Comparison of ENCODE assay signal across 19 cellular contexts in genomic region chr9:975740-976257, GRCh38. TPM values are rescaled to one million over a fixed set of nuclear protein-coding genes. Genes with fewer than 3 reads are reported as not detected.
A peak's percentile ranks its signal among the peaks of the same experiment; 100 is the strongest.
DNase-seq lines count a peak whose midpoint lies in the region; ATAC-seq and TF ChIP-seq lines count a peak whose summit lies in the region.
"Had no signal": no experiment of that assay in that cellular context is flagged by ENCODE, and none has a peak within 500 bp of the region (broad histone marks: within the 10 kb centered on the region; RNA-seq: fewer than 3 reads in every experiment).

No MANE protein-coding gene starts in this region.

- WGBS in psoas muscle, 3 donors = 34 to 46% (median 38%) methylated on average over 23 of the region's 23 CpGs

- peaks cover 3% of the 10 kb centered on the region for H3K4me1 Mint-ChIP-seq in activated CD4-positive, alpha-beta T cell treated with anti-CD3 and anti-CD28 coated beads, Interleukin-2, amount 10 ng/mL, durations not matched to agents 24 days and 14 days
- H3K4me1 Mint-ChIP-seq in effector memory CD8-positive, alpha-beta T cell (ENCODE audit: low read depth in 2 of 2) = peaks cover 0 to 7% of the 10 kb centered on the region in 2 donors
- peaks cover 11 to 39% (median 29%) of the 10 kb centered on the region in 7 donors for H3K4me1 Mint-ChIP-seq in naive thymus-derived CD4-positive, alpha-beta T cell

- no peak for DNase-seq in activated CD4-positive, alpha-beta T cell treated with anti-CD3 and anti-CD28 coated beads, Interleukin-2, amount 10 ng/mL, durations not matched to agents 24 days and 14 days
- no peak for DNase-seq in activated CD4-positive, alpha-beta T cell treated with anti-CD3 and anti-CD28 coated beads, Interleukin-2, amount 50 U/mL, for 1 hour
- no peak for DNase-seq in WERI-Rb-1
- no peak for DNase-seq in psoas muscle
- no peak for DNase-seq in effector memory CD8-positive, alpha-beta T cell
- DNase-seq in naive thymus-derived CD4-positive, alpha-beta T cell = no peak
- no peak for DNase-seq in stimulated activated CD4-positive, alpha-beta T cell treated with anti-CD3 and anti-CD28 coated beads, Interleukin-1b, Interleukin-23, amount 100 ng/mL, for 48 hours
- DNase-seq: activated B cell treated with CpG ODN at 0.5 μM for 24 hours; activated T-cell treated with anti-CD3 and anti-CD28 coated beads, Interleukin-2, amount 50 U/mL, for 1 hour; body of pancreas; CD4-positive, CD25-positive, alpha-beta regulatory T cell; effector memory CD4-positive, alpha-beta T cell; EL; foreskin melanocyte; NCI-H345 had no signal

- peaks cover 6% of the 10 kb centered on the region for H3K9me3 Mint-ChIP-seq in activated CD4-positive, alpha-beta T cell treated with anti-CD3 and anti-CD28 coated beads, Interleukin-2, amount 10 ng/mL, durations not matched to agents 24 days and 14 days
- H3K9me3 Mint-ChIP-seq in effector memory CD8-positive, alpha-beta T cell = no peaks in the 10 kb centered on the region
- peaks cover 0 to 6% (median 0%) of the 10 kb centered on the region in 11 donors for H3K9me3 Mint-ChIP-seq in naive thymus-derived CD4-positive, alpha-beta T cell
- H3K9me3 Mint-ChIP-seq: activated B cell treated with CpG ODN at 0.5 μM for 24 hours had no signal

- H3K36me3 Mint-ChIP-seq in activated CD4-positive, alpha-beta T cell treated with anti-CD3 and anti-CD28 coated beads, Interleukin-2, amount 10 ng/mL, durations not matched to agents 24 days and 14 days (ENCODE audit: low read depth) = no peaks in the 10 kb centered on the region
- peaks cover 3% of the 10 kb centered on the region for H3K36me3 Mint-ChIP-seq in effector memory CD8-positive, alpha-beta T cell (ENCODE audit: insufficient read depth)
- H3K36me3 Mint-ChIP-seq in naive thymus-derived CD4-positive, alpha-beta T cell = peaks cover 0 to 2% (median 0%) of the 10 kb centered on the region in 5 donors
- H3K36me3 Mint-ChIP-seq: CD4-positive, CD25-positive, alpha-beta regulatory T cell had no signal

- no peak for ATAC-seq in psoas muscle
- ATAC-seq in effector memory CD8-positive, alpha-beta T cell (replicated peaks) = no peak
- no peak for ATAC-seq in naive thymus-derived CD4-positive, alpha-beta T cell
- ATAC-seq: body of pancreas, sciatic nerve had no signal

- H3K9me3 ChIP-seq in WERI-Rb-1 (ENCODE audit: severe bottlenecking) (peaks cover 5% of the 10 kb centered on the region), psoas muscle (no peaks in the 10 kb centered on the region)
- no peaks in the 10 kb centered on the region for H3K9me3 ChIP-seq in naive thymus-derived CD4-positive, alpha-beta T cell (ENCODE audit: control insufficient read depth in 2 of 3, low read length in 3 of 3)
- H3K9me3 ChIP-seq: body of pancreas had no signal

- peaks cover 80% of the 10 kb centered on the region for H3K27me3 Mint-ChIP-seq in activated CD4-positive, alpha-beta T cell treated with anti-CD3 and anti-CD28 coated beads, Interleukin-2, amount 10 ng/mL, durations not matched to agents 24 days and 14 days
- peaks cover 66 to 85% of the 10 kb centered on the region in 2 donors for H3K27me3 Mint-ChIP-seq in effector memory CD8-positive, alpha-beta T cell
- peaks cover 64 to 86% (median 68%) of the 10 kb centered on the region in 5 donors for H3K27me3 Mint-ChIP-seq in naive thymus-derived CD4-positive, alpha-beta T cell

- intact Hi-C loops in activated CD4-positive, alpha-beta T cell treated with anti-CD3 and anti-CD28 coated beads, Interleukin-2, amount 10 ng/mL, durations not matched to agents 24 days and 14 days (cut with micrococcal nuclease) = no loop called here
- intact Hi-C loops in psoas muscle (cut with DNase I) = no loop called here
- intact Hi-C loops in naive thymus-derived CD4-positive, alpha-beta T cell (cut with micrococcal nuclease) = no loop called here

- H3K27ac Mint-ChIP-seq in activated CD4-positive, alpha-beta T cell treated with anti-CD3 and anti-CD28 coated beads, Interleukin-2, amount 10 ng/mL, durations not matched to agents 24 days and 14 days = peak overlapping the region; percentile 71
- H3K27ac Mint-ChIP-seq in effector memory CD8-positive, alpha-beta T cell = no peak overlapping the region
- peak overlapping the region in 1 of 9 donors; percentile 75 for H3K27ac Mint-ChIP-seq in naive thymus-derived CD4-positive, alpha-beta T cell
- H3K27ac Mint-ChIP-seq: activated B cell treated with CpG ODN at 0.5 μM for 24 hours had no signal

- H3K4me3 ChIP-seq in WERI-Rb-1 (ENCODE audit: low read depth, low read length) = peak overlapping the region; percentile 54
- H3K4me3 ChIP-seq in iPS-11a (ENCODE audit: low read depth, low read length) = peak overlapping the region; percentile 21
- peak overlapping the region; percentile 53 for H3K4me3 ChIP-seq in psoas muscle
- H3K4me3 ChIP-seq in naive thymus-derived CD4-positive, alpha-beta T cell (ENCODE audit: low read length) = no peak overlapping the region
- H3K4me3 ChIP-seq: body of pancreas, SK-N-MC had no signal

- TF ChIP-seq CTCF in WERI-Rb-1 (IDR thresholded peaks at IDR 0.05; ENCODE audit: low read depth, low read length) = no peak
- TF ChIP-seq CTCF in psoas muscle (IDR thresholded peaks at IDR 0.05) = no peak

- POLR2A ChIA-PET in naive thymus-derived CD4-positive, alpha-beta T cell (lab: Charles Lee) = no interaction called here

- no peak overlapping the region for H3K4me3 Mint-ChIP-seq in activated CD4-positive, alpha-beta T cell treated with anti-CD3 and anti-CD28 coated beads, Interleukin-2, amount 10 ng/mL, durations not matched to agents 24 days and 14 days
- no peak overlapping the region for H3K4me3 Mint-ChIP-seq in effector memory CD8-positive, alpha-beta T cell
- peak overlapping the region in 5 of 10 donors; percentile 24 to 63 (median 48) for H3K4me3 Mint-ChIP-seq in naive thymus-derived CD4-positive, alpha-beta T cell
- H3K4me3 Mint-ChIP-seq: activated B cell treated with CpG ODN at 0.5 μM for 24 hours had no signal

- CTCF ChIA-PET in naive thymus-derived CD4-positive, alpha-beta T cell (lab: Charles Lee) = no interaction called here

- no peak overlapping the region for H3K27ac ChIP-seq in WERI-Rb-1
- H3K27ac ChIP-seq in psoas muscle = no peak overlapping the region
- no peak overlapping the region for H3K27ac ChIP-seq in naive thymus-derived CD4-positive, alpha-beta T cell (ENCODE audit: low read depth, low read length)
- H3K27ac ChIP-seq: body of pancreas, SK-N-MC had no signal

- H3K36me3 ChIP-seq in WERI-Rb-1 (no peaks in the 10 kb centered on the region), psoas muscle (ENCODE audit: insufficient read depth in 1 of 2, low read depth in 1 of 2) (no peaks in the 10 kb centered on the region)
- H3K36me3 ChIP-seq in naive thymus-derived CD4-positive, alpha-beta T cell (ENCODE audit: control insufficient read depth in 2 of 3, insufficient read depth in 3 of 3, low read length in 3 of 3) = no peaks in the 10 kb centered on the region

- peaks cover 15% of the 10 kb centered on the region for H3K27me3 ChIP-seq in WERI-Rb-1 (ENCODE audit: insufficient read depth, low read depth, severe bottlenecking)
- H3K27me3 ChIP-seq in psoas muscle (ENCODE audit: insufficient read depth in 3 of 3, low read length in 2 of 3) = peaks cover 0 to 99% (median 54%) of the 10 kb centered on the region in 3 donors
- peaks cover 7 to 31% of the 10 kb centered on the region in 2 donors for H3K27me3 ChIP-seq in naive thymus-derived CD4-positive, alpha-beta T cell (ENCODE audit: control insufficient read depth in 2 of 2, insufficient read depth in 2 of 2, low read length in 2 of 2)

- peaks cover 12% of the 10 kb centered on the region for H3K4me1 ChIP-seq in psoas muscle
- H3K4me1 ChIP-seq in naive thymus-derived CD4-positive, alpha-beta T cell (ENCODE audit: control insufficient read depth in 2 of 2, insufficient read depth in 2 of 2, low read length in 2 of 2) = peaks cover 0 to 4% of the 10 kb centered on the region in 2 donors

RNA-seq across cellular contexts. Expression of gene DMRT3, which starts 0.7 kb away (rescaled TPM):
- total RNA-seq in activated CD4-positive, alpha-beta T cell treated with anti-CD3 and anti-CD28 coated beads, Interleukin-2, amount 10 ng/mL, durations not matched to agents 24 days and 14 days = not detected in 2 replicates
- under 1 TPM in 3 of 4 donors, not detected in 1; 0.17 to 0.44 (median 0.27) TPM for total RNA-seq in psoas muscle
- under 1 TPM; 0.03 to 0.07 (median 0.07) TPM for polyA plus RNA-seq in psoas muscle
- not detected for total RNA-seq in naive thymus-derived CD4-positive, alpha-beta T cell
- not detected for polyA plus RNA-seq in naive thymus-derived CD4-positive, alpha-beta T cell
- total RNA-seq: activated B cell treated with CpG ODN at 0.5 μM for 24 hours; body of pancreas; CD4-positive, CD25-positive, alpha-beta regulatory T cell had no signal
- polyA plus RNA-seq: CD4-positive, CD25-positive, alpha-beta regulatory T cell; keratinocyte had no signal
